In the genomic region with DNA sequence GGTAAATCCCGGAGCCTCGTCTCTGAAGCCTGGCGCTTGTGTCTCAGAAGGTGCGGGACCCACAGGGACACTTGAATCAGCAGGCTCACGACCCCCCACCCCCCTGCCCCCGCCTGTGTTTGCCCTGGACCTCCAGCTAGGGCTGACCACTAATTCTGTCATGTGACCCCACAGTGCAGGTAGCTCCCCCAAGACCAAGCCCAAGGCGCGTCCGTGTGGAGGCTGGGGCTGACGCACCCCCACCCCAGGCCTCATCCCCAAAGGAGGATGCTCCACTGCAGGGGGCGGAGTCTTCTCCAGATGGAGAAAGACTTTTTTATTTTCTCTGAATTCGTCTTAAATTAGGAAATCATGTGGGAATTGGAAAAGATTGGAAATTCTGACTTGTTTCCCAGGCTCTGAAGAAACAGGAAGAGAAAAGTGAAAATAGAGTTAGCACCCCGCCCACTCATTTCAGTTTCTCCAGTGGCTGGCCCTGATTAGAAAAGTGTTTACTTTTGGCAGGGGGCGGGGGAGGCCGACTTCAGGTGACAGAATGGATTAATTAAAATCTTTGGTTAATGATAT, we compare ENCODE assay signal across 8 cellular contexts. TPM values are rescaled to one million over a fixed set of nuclear protein-coding genes. Genes with fewer than 3 reads are reported as not detected.
DNase-seq lines count a peak whose midpoint lies in the region; ATAC-seq lines count a peak whose summit lies in the region.

No MANE protein-coding gene starts in this region.

- H3K4me1 Mint-ChIP-seq in T-helper 17 cell, result peaks cover 23% of the 10 kb centered on the region

- H3K27me3 Mint-ChIP-seq in T-helper 17 cell, result no peaks in the 10 kb centered on the region

- H3K27ac Mint-ChIP-seq in T-helper 17 cell, result peak overlapping the region; percentile 96

- no peaks in the 10 kb centered on the region for H3K9me3 ChIP-seq in T-helper 17 cell (ENCODE audit: control insufficient read depth, low read length, poor library complexity, severe bottlenecking)

- peak overlapping the region; percentile 90 for H3K4me3 Mint-ChIP-seq in T-helper 17 cell

- H3K36me3 Mint-ChIP-seq in T-helper 17 cell (ENCODE audit: low read depth), result peaks cover 13% of the 10 kb centered on the region

- ATAC-seq in HG03196 (IDR thresholded peaks at IDR 0.05; ENCODE audit: unreplicated experiment) (peak; percentile 27), T-helper 17 cell (peak; percentile 13), left lobe of liver (peak; percentile 25)

- DNase-seq in NCI-H82 (lab: John Stamatoyannopoulos, UW) (peak; percentile 57), NCI-H82 treated with DMSO at 0.1 percent for 48 hours (lab: John Stamatoyannopoulos, UW; ENCODE audit: unreplicated experiment) (no peak), T-helper 17 cell (peak in 1 of 3 donors; percentile 26), dedifferentiated amniotic fluid mesenchymal stem cell (ENCODE audit: extremely low spot score) (peak; percentile 45), left lobe of liver (ENCODE audit: low spot score) (no peak), NCI-H128 (lab: John Stamatoyannopoulos, UW; ENCODE audit: unreplicated experiment) (no peak)
- peak; percentile 57 for DNase-seq in stimulated activated CD4-positive, alpha-beta T cell treated with anti-CD3 and anti-CD28 coated beads, Interleukin-4, amount 100 ng/mL, for 24 hours

RNA-seq across cellular contexts. Expression of gene RELA, which starts 1.0 kb away (rescaled TPM):
- total RNA-seq in T-helper 17 cell (100 to 1,000 TPM; 302 to 378 TPM), left lobe of liver (34.3 TPM)

RNA-seq across cellular contexts. Expression of gene SIPA1, which starts 25.8 kb away (rescaled TPM):
- total RNA-seq in T-helper 17 cell, result 100 to 1,000 TPM; 142 to 182 TPM
- 29.5 TPM for total RNA-seq in left lobe of liver

RNA-seq across cellular contexts. Expression of gene PCNX3, which starts 48.1 kb away (rescaled TPM):
- total RNA-seq in T-helper 17 cell, result 10 to 100 TPM; 56.0 to 60.5 TPM
- total RNA-seq in left lobe of liver, result 16.8 TPM

RNA-seq across cellular contexts. Expression of gene KAT5, which starts 48.3 kb away (rescaled TPM):
- total RNA-seq in T-helper 17 cell (100 to 1,000 TPM; 120 to 123 TPM), left lobe of liver (19.4 TPM)

RNA-seq across cellular contexts. Expression of gene MAP3K11, which starts 49.7 kb away (rescaled TPM):
- 10 to 100 TPM; 63.1 to 64.6 TPM for total RNA-seq in T-helper 17 cell
- 85.4 TPM for total RNA-seq in left lobe of liver

Comparison
In these comparisons a context has a peak if more than half of its experiments do, and no peak if none do; other contexts are left out.
1. DNase-seq: peak in NCI-H82 (single experiment), dedifferentiated amniotic fluid mesenchymal stem cell (single experiment) and stimulated activated CD4-positive, alpha-beta T cell treated with anti-CD3 and anti-CD28 coated beads, Interleukin-4, amount 100 ng/mL, for 24 hours (single experiment); none in NCI-H82 treated with DMSO at 0.1 percent for 48 hours (single experiment), left lobe of liver (single experiment) and NCI-H128 (single experiment).
2. Peak in every context shown above with its lines, with median percentiles within 50 percentile points of each other: ATAC-seq.